ENCODE assay signal across 8 cellular contexts in the genomic region with DNA sequence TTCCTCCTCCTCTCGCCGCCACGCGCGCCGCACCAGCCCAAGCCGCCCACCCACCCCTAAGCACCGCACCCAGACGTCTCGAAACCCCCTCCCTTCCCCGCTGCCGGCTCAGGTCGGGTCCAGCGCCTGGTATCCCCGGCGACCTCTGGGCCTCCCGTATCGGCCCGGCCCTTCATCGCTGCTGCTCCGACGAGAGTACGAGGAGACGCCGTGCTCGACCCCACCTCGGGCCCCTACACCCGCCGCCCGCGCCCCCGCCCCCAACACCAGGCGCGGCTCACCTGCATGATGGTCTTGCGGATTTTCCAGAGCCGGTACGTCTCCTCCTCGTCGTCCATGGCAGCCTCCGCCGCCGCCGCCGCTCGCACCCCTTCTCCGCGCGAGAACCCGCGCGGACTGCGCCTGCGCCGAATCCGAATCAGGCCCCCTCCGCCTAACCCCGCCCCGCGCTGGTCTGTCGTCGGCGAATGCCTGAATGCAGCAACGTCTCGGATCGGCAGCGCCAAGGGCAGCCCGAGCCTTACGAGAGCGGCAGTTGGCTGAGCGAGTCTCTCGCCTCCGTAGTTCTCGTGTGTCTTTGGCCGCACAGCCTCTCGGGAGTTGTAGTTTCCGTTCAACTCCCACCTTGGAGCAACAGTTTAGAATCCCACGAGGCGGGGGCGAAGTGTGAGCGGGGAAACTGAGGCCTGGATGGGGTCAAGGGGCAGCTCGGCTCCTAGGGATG. TPM values are rescaled to one million over a fixed set of nuclear protein-coding genes. Genes with fewer than 3 reads are reported as not detected.
DNase-seq lines count a peak whose midpoint lies in the region; ATAC-seq and TF ChIP-seq lines count a peak whose summit lies in the region.

POLR2E (minus strand) TSS at position 398 of the 724 bp plus-strand sequence; CDS start at position 338, 60 bp downstream.

- peaks cover 3% of the 10 kb centered on the region for H3K9me3 Mint-ChIP-seq in activated naive CD8-positive, alpha-beta T cell treated with anti-CD3 and anti-CD28 coated beads, Interleukin-2, amount 10 ng/mL, durations not matched to agents 7 days and 5 days

- no peaks in the 10 kb centered on the region for H3F3A ChIP-seq in SU-DHL-6 (ENCODE audit: insufficient read depth)

- peak within 1 kb of the TSS; percentile 86 for H3K4me3 ChIP-seq in GM08714 (ENCODE audit: low read length)
- H3K4me3 ChIP-seq in SU-DHL-6 (ENCODE audit: insufficient read depth, low read length, poor library complexity, severe bottlenecking), result peak within 1 kb of the TSS; percentile 77
- peak within 1 kb of the TSS; percentile 77 for H3K4me3 ChIP-seq in ovary
- peak within 1 kb of the TSS; percentile 63 to 95 (median 88) for H3K4me3 ChIP-seq in thyroid gland (replicated peaks in 1 of 3)

- peaks cover 23% of the 10 kb centered on the region for H3K79me2 ChIP-seq in SU-DHL-6 (ENCODE audit: insufficient read depth, low read length)

- no peak for TF ChIP-seq EP300 in ovary (IDR thresholded peaks at IDR 0.05)

- peak within 1 kb of the TSS; percentile 79 for H3K4me2 ChIP-seq in SU-DHL-6 (ENCODE audit: low read depth, low read length, poor library complexity, severe bottlenecking)

- TF ChIP-seq CTCF in SU-DHL-6 (IDR thresholded peaks at IDR 0.05; ENCODE audit: insufficient read depth, low read length, poor library complexity, severe bottlenecking) (no peak), ovary (IDR thresholded peaks at IDR 0.05) (no peak), thyroid gland (IDR thresholded peaks at IDR 0.05) (no peak)

- H3K4me3 Mint-ChIP-seq in activated naive CD8-positive, alpha-beta T cell treated with anti-CD3 and anti-CD28 coated beads, Interleukin-2, amount 10 ng/mL, durations not matched to agents 7 days and 5 days, result peak within 1 kb of the TSS; percentile 86

- peak within 1 kb of the TSS; percentile 95 for H3K27ac Mint-ChIP-seq in activated naive CD8-positive, alpha-beta T cell treated with anti-CD3 and anti-CD28 coated beads, Interleukin-2, amount 10 ng/mL, durations not matched to agents 7 days and 5 days

- H3K4me1 Mint-ChIP-seq in activated naive CD8-positive, alpha-beta T cell treated with anti-CD3 and anti-CD28 coated beads, Interleukin-2, amount 10 ng/mL, durations not matched to agents 7 days and 5 days, result peaks cover 35% of the 10 kb centered on the region

- H3K4me1 ChIP-seq in ovary (ENCODE audit: insufficient read depth) (peaks cover 12% of the 10 kb centered on the region), thyroid gland (peaks cover 37 to 46% of the 10 kb centered on the region in 2 donors)

- H3K27me3 ChIP-seq in SU-DHL-6 (ENCODE audit: low read length), result no peaks in the 10 kb centered on the region
- no peaks in the 10 kb centered on the region for H3K27me3 ChIP-seq in ovary
- no peaks in the 10 kb centered on the region for H3K27me3 ChIP-seq in thyroid gland

- POLR2A ChIA-PET in activated naive CD8-positive, alpha-beta T cell treated with anti-CD3 and anti-CD28 coated beads, Interleukin-2, amount 10 ng/mL, durations not matched to agents 7 days and 5 days (lab: Charles Lee), result interaction anchor here (1.0 to 2.5 kb wide), 8 partner anchors 13 to 179 kb away, joined by 3 to 12 read pairs (median 4); partner anchors contain the start of genes ARHGAP45, CIRBP and CNN2

- H3K36me3 Mint-ChIP-seq in activated naive CD8-positive, alpha-beta T cell treated with anti-CD3 and anti-CD28 coated beads, Interleukin-2, amount 10 ng/mL, durations not matched to agents 7 days and 5 days, result peaks cover 17% of the 10 kb centered on the region

- ATAC-seq in HG02610 (IDR thresholded peaks at IDR 0.05; ENCODE audit: unreplicated experiment), result peak; percentile 63
- ATAC-seq in activated naive CD8-positive, alpha-beta T cell treated with anti-CD3 and anti-CD28 coated beads, Interleukin-2, amount 10 ng/mL, durations not matched to agents 7 days and 5 days (ENCODE audit: low read depth), result peak; percentile 89

- H3K27me3 Mint-ChIP-seq in activated naive CD8-positive, alpha-beta T cell treated with anti-CD3 and anti-CD28 coated beads, Interleukin-2, amount 10 ng/mL, durations not matched to agents 7 days and 5 days, result no peaks in the 10 kb centered on the region

- intact Hi-C loops in head of caudate nucleus (cut with DNase I), result no loop called here
- intact Hi-C loops in ovary (cut with DNase I), result loop anchor here in 2 of 4 donors (5.0 kb wide), 2 partner anchors 68 to 78 kb away; partner anchors contain the start of gene CNN2 (in 1 of the 2)
- intact Hi-C loops in thyroid gland (cut with DNase I), result loop anchor here (5.0 kb wide), 1 partner anchor 73 kb away; the partner anchor contains the start of genes RNU6-2 and TMEM259

- H3K9ac ChIP-seq in SU-DHL-6 (ENCODE audit: low read length), result peak within 1 kb of the TSS; percentile 82

- peak; percentile 64 for TF ChIP-seq POLR2A in ovary (IDR thresholded peaks at IDR 0.05)
- peak in 1 of 2 donors; percentile 86 for TF ChIP-seq POLR2A in thyroid gland (IDR thresholded peaks at IDR 0.05)

- no peaks in the 10 kb centered on the region for H3K36me3 ChIP-seq in SU-DHL-6 (ENCODE audit: low read length)
- H3K36me3 ChIP-seq in ovary, result no peaks in the 10 kb centered on the region
- peaks cover 13 to 16% of the 10 kb centered on the region in 2 donors for H3K36me3 ChIP-seq in thyroid gland

- peak within 1 kb of the TSS; percentile 63 for H2AFZ ChIP-seq in SU-DHL-6 (ENCODE audit: low read depth, low read length, severe bottlenecking)

- DNase-seq in NCI-H1105 (lab: John Stamatoyannopoulos, UW), result peak; percentile 96
- peak; percentile 99 for DNase-seq in activated naive CD8-positive, alpha-beta T cell treated with anti-CD3 and anti-CD28 coated beads, Interleukin-2, amount 10 ng/mL, durations not matched to agents 7 days and 5 days
- peak; percentile 98 to 100 (median 99) for DNase-seq in head of caudate nucleus
- peak; percentile 99 for DNase-seq in ovary
- DNase-seq in thyroid gland, result peak; percentile 99

- H3K9me3 ChIP-seq in SU-DHL-6 (ENCODE audit: insufficient read depth, low read length) (no peaks in the 10 kb centered on the region), ovary (no peaks in the 10 kb centered on the region), thyroid gland (no peaks in the 10 kb centered on the region)

- H3K27ac ChIP-seq in SU-DHL-6 (ENCODE audit: low read depth, low read length) (no peak within 1 kb of the TSS), ovary (peak within 1 kb of the TSS in 1 of 2 donors; percentile 58), thyroid gland (peak within 1 kb of the TSS in 2 of 3 donors; percentile 44 to 57)

- no peaks in the 10 kb centered on the region for H4K20me1 ChIP-seq in SU-DHL-6 (ENCODE audit: low read depth, low read length)

- WGBS in ovary, 3 donors, result 0% methylated on average over 26 to 81 of the region's 81 CpGs
- 0 to 1% methylated on average over 18 to 19 of the region's 81 CpGs for WGBS in thyroid gland, 2 donors

- H3K9me2 ChIP-seq in SU-DHL-6 (replicated peaks; ENCODE audit: insufficient read depth, low read length), result no peaks in the 10 kb centered on the region

RNA-seq across cellular contexts. Expression of gene POLR2E, which starts in this region (rescaled TPM):
- total RNA-seq in activated naive CD8-positive, alpha-beta T cell treated with anti-CD3 and anti-CD28 coated beads, Interleukin-2, amount 10 ng/mL, durations not matched to agents 7 days and 5 days, result 100 to 1,000 TPM; 142 to 163 TPM
- total RNA-seq in ovary, result 100 to 1,000 TPM in 5 of 7 donors, 10 to 100 TPM in 2; 88.2 to 157 (median 140) TPM
- 100 to 1,000 TPM in 1 of 2 donors, 10 to 100 TPM in 1; 11.1 to 119 TPM for polyA plus RNA-seq in ovary
- total RNA-seq in thyroid gland, result 100 to 1,000 TPM in 3 of 4 donors, 10 to 100 TPM in 1; 87.6 to 264 (median 163) TPM
